Comparison of ENCODE assay signal across 1 cellular context in the genomic region with DNA sequence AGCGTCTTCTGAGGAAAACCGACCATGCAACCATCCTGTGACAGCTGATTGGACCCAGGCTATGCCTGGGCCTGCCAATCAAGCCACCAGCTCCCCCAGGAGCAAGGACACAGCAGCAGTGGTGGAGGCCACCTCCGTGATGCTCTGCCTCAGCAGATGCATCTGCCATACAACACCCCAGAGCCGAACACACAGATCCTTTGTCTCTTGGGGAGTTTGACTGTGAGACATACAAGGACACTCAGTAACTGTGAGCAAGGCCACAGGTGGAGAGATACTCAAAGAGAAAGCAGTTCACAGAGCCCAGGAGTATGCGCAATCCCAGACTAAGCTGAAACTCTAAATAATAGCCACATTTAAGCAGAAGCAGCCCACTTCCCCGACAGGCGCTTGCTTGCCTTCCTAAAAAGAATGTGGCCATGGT.
A peak's percentile ranks its signal among the peaks of the same experiment; 100 is the strongest.
TF ChIP-seq lines count a peak whose summit lies in the region.

No MANE protein-coding gene starts in this region.

TF ChIP-seq in HepG2, 621 proteins besides CTCF, POLR2A, EP300 and RAD21 (continued from another document and continues in another):
- TF ChIP-seq HINFP (CRISPR knock-in tag; IDR thresholded peaks at IDR 0.05; ENCODE audit: low read depth) (peak; percentile 43; the same call in 1 of the 2 replicates), MEIS1 (CRISPR knock-in tag; IDR thresholded peaks at IDR 0.05; ENCODE audit: borderline replicate concordance) (peak; percentile 61; the same call in 1 of the 2 replicates), KMT2B (CRISPR knock-in tag; IDR thresholded peaks at IDR 0.05) (no peak), ZSCAN22 (CRISPR knock-in tag; IDR thresholded peaks at IDR 0.05) (no peak), MIER3 (CRISPR knock-in tag; IDR thresholded peaks at IDR 0.05; ENCODE audit: borderline replicate concordance) (0 out of 2 replicates have a peak, but pooled peaks have one; percentile 19), HOXD1 (CRISPR knock-in tag; IDR thresholded peaks at IDR 0.05) (no peak), PRMT3 (CRISPR knock-in tag; IDR thresholded peaks at IDR 0.05; ENCODE audit: borderline replicate concordance, low read depth) (no peak), NFYB (CRISPR knock-in tag; IDR thresholded peaks at IDR 0.05) (peak; percentile 82), SP2 (CRISPR knock-in tag; IDR thresholded peaks at IDR 0.05) (peak; percentile 63), NR2C2 (CRISPR knock-in tag; IDR thresholded peaks at IDR 0.05; ENCODE audit: borderline replicate concordance) (no peak), PTBP1 (IDR thresholded peaks at IDR 0.05; ENCODE audit: low read depth, low read length, poor library complexity, severe bottlenecking) (no peak), THAP7 (CRISPR knock-in tag; IDR thresholded peaks at IDR 0.05) (no peak), SYNCRIP (IDR thresholded peaks at IDR 0.05; ENCODE audit: insufficient read depth, low read depth, low read length) (no peak), ZNF543 (CRISPR knock-in tag; IDR thresholded peaks at IDR 0.05) (0 out of 2 replicates have a peak, but pooled peaks have one; percentile 53), ZC3H4 (CRISPR knock-in tag; IDR thresholded peaks at IDR 0.05; ENCODE audit: borderline replicate concordance) (no peak), KLF16 (CRISPR knock-in tag; IDR thresholded peaks at IDR 0.05) (peak in 1 of 2 experiments; percentile 12; a peak in 1 of 4 replicates), ZFP1 (CRISPR knock-in tag; IDR thresholded peaks at IDR 0.05) (no peak), ETV5 (CRISPR knock-in tag; IDR thresholded peaks at IDR 0.05; ENCODE audit: borderline replicate concordance) (0 out of 2 replicates have a peak, but pooled peaks have one; percentile 7), TBX3 (IDR thresholded peaks at IDR 0.05; ENCODE audit: borderline replicate concordance) (no peak), NFYC (CRISPR knock-in tag; IDR thresholded peaks at IDR 0.05) (peak; percentile 76), IRX3 (CRISPR knock-in tag; IDR thresholded peaks at IDR 0.05; ENCODE audit: borderline replicate concordance, low read depth) (no peak), SMYD3 (CRISPR knock-in tag; IDR thresholded peaks at IDR 0.05) (no peak), MAFG (CRISPR knock-in tag; IDR thresholded peaks at IDR 0.05) (no peak), NKX3-1 (CRISPR knock-in tag; IDR thresholded peaks at IDR 0.05) (no peak), TBX2 (CRISPR knock-in tag; IDR thresholded peaks at IDR 0.05; ENCODE audit: borderline replicate concordance) (peak; percentile 42; the same call in 1 of the 2 replicates), KDM5B (CRISPR knock-in tag; IDR thresholded peaks at IDR 0.05; ENCODE audit: borderline replicate concordance) (peak; percentile 64; the same call in 1 of the 2 replicates), PBX2 (CRISPR knock-in tag; IDR thresholded peaks at IDR 0.05) (peak; percentile 90), ZNF720 (CRISPR knock-in tag; IDR thresholded peaks at IDR 0.05) (no peak), ATF7 (IDR thresholded peaks at IDR 0.05) (no peak), ATF7 (CRISPR knock-in tag; IDR thresholded peaks at IDR 0.05) (no peak), ZBTB38 (CRISPR knock-in tag; IDR thresholded peaks at IDR 0.05) (no peak), PAF1 (CRISPR knock-in tag; IDR thresholded peaks at IDR 0.05) (no peak), TFAP4 (IDR thresholded peaks at IDR 0.05; ENCODE audit: borderline replicate concordance, low read depth) (peak; percentile 55; the same call in 1 of the 2 replicates)
- TF ChIP-seq, protein P1, sequence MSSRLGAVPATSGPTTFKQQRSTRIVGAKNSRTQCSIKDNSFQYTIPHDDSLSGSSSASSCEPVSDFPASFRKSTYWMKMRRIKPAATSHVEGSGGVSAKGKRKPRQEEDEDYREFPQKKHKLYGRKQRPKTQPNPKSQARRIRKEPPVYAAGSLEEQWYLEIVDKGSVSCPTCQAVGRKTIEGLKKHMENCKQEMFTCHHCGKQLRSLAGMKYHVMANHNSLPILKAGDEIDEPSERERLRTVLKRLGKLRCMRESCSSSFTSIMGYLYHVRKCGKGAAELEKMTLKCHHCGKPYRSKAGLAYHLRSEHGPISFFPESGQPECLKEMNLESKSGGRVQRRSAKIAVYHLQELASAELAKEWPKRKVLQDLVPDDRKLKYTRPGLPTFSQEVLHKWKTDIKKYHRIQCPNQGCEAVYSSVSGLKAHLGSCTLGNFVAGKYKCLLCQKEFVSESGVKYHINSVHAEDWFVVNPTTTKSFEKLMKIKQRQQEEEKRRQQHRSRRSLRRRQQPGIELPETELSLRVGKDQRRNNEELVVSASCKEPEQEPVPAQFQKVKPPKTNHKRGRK (CRISPR knock-in tag; IDR thresholded peaks at IDR 0.05), result no peak
- TF ChIP-seq, protein P2, sequence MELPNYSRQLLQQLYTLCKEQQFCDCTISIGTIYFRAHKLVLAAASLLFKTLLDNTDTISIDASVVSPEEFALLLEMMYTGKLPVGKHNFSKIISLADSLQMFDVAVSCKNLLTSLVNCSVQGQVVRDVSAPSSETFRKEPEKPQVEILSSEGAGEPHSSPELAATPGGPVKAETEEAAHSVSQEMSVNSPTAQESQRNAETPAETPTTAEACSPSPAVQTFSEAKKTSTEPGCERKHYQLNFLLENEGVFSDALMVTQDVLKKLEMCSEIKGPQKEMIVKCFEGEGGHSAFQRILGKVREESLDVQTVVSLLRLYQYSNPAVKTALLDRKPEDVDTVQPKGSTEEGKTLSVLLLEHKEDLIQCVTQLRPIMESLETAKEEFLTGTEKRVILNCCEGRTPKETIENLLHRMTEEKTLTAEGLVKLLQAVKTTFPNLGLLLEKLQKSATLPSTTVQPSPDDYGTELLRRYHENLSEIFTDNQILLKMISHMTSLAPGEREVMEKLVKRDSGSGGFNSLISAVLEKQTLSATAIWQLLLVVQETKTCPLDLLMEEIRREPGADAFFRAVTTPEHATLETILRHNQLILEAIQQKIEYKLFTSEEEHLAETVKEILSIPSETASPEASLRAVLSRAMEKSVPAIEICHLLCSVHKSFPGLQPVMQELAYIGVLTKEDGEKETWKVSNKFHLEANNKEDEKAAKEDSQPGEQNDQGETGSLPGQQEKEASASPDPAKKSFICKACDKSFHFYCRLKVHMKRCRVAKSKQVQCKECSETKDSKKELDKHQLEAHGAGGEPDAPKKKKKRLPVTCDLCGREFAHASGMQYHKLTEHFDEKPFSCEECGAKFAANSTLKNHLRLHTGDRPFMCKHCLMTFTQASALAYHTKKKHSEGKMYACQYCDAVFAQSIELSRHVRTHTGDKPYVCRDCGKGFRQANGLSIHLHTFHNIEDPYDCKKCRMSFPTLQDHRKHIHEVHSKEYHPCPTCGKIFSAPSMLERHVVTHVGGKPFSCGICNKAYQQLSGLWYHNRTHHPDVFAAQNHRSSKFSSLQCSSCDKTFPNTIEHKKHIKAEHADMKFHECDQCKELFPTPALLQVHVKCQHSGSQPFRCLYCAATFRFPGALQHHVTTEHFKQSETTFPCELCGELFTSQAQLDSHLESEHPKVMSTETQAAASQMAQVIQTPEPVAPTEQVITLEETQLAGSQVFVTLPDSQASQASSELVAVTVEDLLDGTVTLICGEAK (IDR thresholded peaks at IDR 0.05), result no peak
- TF ChIP-seq, protein P2 (CRISPR knock-in tag; IDR thresholded peaks at IDR 0.05), result no peak
- TF ChIP-seq, protein P3, sequence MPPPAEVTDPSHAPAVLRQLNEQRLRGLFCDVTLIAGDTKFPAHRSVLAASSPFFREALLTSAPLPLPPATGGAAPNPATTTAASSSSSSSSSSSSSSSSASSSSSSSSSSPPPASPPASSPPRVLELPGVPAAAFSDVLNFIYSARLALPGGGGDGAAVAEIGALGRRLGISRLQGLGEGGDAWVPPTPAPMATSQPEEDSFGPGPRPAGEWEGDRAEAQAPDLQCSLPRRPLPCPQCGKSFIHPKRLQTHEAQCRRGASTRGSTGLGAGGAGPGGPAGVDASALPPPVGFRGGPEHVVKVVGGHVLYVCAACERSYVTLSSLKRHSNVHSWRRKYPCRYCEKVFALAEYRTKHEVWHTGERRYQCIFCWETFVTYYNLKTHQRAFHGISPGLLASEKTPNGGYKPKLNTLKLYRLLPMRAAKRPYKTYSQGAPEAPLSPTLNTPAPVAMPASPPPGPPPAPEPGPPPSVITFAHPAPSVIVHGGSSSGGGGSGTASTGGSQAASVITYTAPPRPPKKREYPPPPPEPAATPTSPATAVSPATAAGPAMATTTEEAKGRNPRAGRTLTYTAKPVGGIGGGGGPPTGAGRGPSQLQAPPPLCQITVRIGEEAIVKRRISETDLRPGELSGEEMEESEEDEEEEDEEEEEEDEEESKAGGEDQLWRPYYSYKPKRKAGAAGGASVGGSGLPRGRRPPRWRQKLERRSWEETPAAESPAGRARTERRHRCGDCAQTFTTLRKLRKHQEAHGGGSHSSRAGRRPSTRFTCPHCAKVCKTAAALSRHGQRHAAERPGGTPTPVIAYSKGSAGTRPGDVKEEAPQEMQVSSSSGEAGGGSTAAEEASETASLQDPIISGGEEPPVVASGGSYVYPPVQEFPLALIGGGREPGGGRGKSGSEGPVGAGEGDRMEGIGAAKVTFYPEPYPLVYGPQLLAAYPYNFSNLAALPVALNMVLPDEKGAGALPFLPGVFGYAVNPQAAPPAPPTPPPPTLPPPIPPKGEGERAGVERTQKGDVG (CRISPR knock-in tag; IDR thresholded peaks at IDR 0.05; ENCODE audit: borderline replicate concordance), result no peak
- TF ChIP-seq, protein P4, sequence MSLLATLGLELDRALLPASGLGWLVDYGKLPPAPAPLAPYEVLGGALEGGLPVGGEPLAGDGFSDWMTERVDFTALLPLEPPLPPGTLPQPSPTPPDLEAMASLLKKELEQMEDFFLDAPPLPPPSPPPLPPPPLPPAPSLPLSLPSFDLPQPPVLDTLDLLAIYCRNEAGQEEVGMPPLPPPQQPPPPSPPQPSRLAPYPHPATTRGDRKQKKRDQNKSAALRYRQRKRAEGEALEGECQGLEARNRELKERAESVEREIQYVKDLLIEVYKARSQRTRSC (CRISPR knock-in tag; IDR thresholded peaks at IDR 0.05; ENCODE audit: low read depth), result no peak
- TF ChIP-seq, protein P5, sequence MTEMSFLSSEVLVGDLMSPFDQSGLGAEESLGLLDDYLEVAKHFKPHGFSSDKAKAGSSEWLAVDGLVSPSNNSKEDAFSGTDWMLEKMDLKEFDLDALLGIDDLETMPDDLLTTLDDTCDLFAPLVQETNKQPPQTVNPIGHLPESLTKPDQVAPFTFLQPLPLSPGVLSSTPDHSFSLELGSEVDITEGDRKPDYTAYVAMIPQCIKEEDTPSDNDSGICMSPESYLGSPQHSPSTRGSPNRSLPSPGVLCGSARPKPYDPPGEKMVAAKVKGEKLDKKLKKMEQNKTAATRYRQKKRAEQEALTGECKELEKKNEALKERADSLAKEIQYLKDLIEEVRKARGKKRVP (CRISPR knock-in tag; IDR thresholded peaks at IDR 0.05), result no peak
